ENCODE assay signal across 1 cellular context in genomic region chr12:66823857-66824570, GRCh38.
TF ChIP-seq lines count a peak whose summit lies in the region.

No MANE protein-coding gene starts in this region.

TF ChIP-seq in HEK293, 187 proteins besides CTCF, POLR2A, EP300 and RAD21 (continued from another document and continues in another):
- TF ChIP-seq, protein P1, sequence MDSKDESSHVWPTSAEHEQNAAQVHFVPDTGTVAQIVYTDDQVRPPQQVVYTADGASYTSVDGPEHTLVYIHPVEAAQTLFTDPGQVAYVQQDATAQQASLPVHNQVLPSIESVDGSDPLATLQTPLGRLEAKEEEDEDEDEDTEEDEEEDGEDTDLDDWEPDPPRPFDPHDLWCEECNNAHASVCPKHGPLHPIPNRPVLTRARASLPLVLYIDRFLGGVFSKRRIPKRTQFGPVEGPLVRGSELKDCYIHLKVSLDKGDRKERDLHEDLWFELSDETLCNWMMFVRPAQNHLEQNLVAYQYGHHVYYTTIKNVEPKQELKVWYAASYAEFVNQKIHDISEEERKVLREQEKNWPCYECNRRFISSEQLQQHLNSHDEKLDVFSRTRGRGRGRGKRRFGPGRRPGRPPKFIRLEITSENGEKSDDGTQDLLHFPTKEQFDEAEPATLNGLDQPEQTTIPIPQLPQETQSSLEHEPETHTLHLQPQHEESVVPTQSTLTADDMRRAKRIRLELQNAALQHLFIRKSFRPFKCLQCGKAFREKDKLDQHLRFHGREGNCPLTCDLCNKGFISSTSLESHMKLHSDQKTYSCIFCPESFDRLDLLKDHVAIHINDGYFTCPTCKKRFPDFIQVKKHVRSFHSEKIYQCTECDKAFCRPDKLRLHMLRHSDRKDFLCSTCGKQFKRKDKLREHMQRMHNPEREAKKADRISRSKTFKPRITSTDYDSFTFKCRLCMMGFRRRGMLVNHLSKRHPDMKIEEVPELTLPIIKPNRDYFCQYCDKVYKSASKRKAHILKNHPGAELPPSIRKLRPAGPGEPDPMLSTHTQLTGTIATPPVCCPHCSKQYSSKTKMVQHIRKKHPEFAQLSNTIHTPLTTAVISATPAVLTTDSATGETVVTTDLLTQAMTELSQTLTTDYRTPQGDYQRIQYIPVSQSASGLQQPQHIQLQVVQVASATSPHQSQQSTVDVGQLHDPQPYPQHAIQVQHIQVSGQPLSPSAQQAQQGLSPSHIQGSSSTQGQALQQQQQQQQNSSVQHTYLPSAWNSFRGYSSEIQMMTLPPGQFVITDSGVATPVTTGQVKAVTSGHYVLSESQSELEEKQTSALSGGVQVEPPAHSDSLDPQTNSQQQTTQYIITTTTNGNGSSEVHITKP (tag by site-specific recombination; IDR thresholded peaks at IDR 0.05), result no peak
- TF ChIP-seq ZNF10 (tag by site-specific recombination; IDR thresholded peaks at IDR 0.05), result peak; percentile 55; the same call in 1 of the 2 replicates
- TF ChIP-seq ZNF558 (tag by site-specific recombination; IDR thresholded peaks at IDR 0.05), result peak; percentile 66; the same call in 1 of the 2 replicates
- no peak for TF ChIP-seq ZNF747 (tag by site-specific recombination; IDR thresholded peaks at IDR 0.05)
- TF ChIP-seq KLF7 (tag by site-specific recombination; IDR thresholded peaks at IDR 0.05; ENCODE audit: borderline replicate concordance), result no peak
- TF ChIP-seq EGR2 (tag by site-specific recombination; IDR thresholded peaks at IDR 0.05; ENCODE audit: low read depth), result no peak
- TF ChIP-seq KLF9 (tag by site-specific recombination; IDR thresholded peaks at IDR 0.05; ENCODE audit: low read depth), result peak; percentile 75; the same call in 1 of the 2 replicates
- TF ChIP-seq ZNF664 (tag by site-specific recombination; IDR thresholded peaks at IDR 0.05), result no peak
- TF ChIP-seq ZNF416 (tag by site-specific recombination; IDR thresholded peaks at IDR 0.05), result no peak
- 0 out of 2 replicates have a peak, but pooled peaks have one; percentile 19 for TF ChIP-seq GLIS1 (tag by site-specific recombination; IDR thresholded peaks at IDR 0.05)
- TF ChIP-seq, protein P2, sequence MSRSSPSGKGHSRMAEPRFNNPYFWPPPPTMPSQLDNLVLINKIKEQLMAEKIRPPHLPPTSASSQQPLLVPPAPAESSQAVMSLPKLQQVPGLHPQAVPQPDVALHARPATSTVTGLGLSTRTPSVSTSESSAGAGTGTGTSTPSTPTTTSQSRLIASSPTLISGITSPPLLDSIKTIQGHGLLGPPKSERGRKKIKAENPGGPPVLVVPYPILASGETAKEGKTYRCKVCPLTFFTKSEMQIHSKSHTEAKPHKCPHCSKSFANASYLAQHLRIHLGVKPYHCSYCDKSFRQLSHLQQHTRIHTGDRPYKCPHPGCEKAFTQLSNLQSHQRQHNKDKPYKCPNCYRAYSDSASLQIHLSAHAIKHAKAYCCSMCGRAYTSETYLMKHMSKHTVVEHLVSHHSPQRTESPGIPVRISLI (tag by site-specific recombination; IDR thresholded peaks at IDR 0.05), result no peak
- TF ChIP-seq ZNF660 (tag by site-specific recombination; IDR thresholded peaks at IDR 0.05), result peak; percentile 73
- TF ChIP-seq PATZ1 (tag by site-specific recombination; IDR thresholded peaks at IDR 0.05), result peak; percentile 56; the same call in 1 of the 2 replicates
- TF ChIP-seq ZNF184 (tag by site-specific recombination; IDR thresholded peaks at IDR 0.05), result 0 out of 2 replicates have a peak, but pooled peaks have one; percentile 45
- no peak for TF ChIP-seq ZNF707 (tag by site-specific recombination; IDR thresholded peaks at IDR 0.05)
- peak; percentile 50 for TF ChIP-seq ZBTB8A (tag by site-specific recombination; IDR thresholded peaks at IDR 0.05)
- no peak; the same call in 1 of the 2 replicates for TF ChIP-seq ZFP37 (tag by site-specific recombination; IDR thresholded peaks at IDR 0.05)
- TF ChIP-seq SALL2 (tag by site-specific recombination; IDR thresholded peaks at IDR 0.05; ENCODE audit: borderline replicate concordance), result no peak
- TF ChIP-seq ZNF132 (tag by site-specific recombination; IDR thresholded peaks at IDR 0.05; ENCODE audit: borderline replicate concordance), result no peak
- TF ChIP-seq ZBTB44 (tag by site-specific recombination; IDR thresholded peaks at IDR 0.05), result peak; percentile 97
- no peak for TF ChIP-seq ZNF16 (tag by site-specific recombination; IDR thresholded peaks at IDR 0.05; ENCODE audit: low read depth)
- no peak for TF ChIP-seq ZNF791 (tag by site-specific recombination; IDR thresholded peaks at IDR 0.05)
- no peak for TF ChIP-seq ZNF670 (tag by site-specific recombination; IDR thresholded peaks at IDR 0.05; ENCODE audit: low read depth)
- TF ChIP-seq, protein P3, sequence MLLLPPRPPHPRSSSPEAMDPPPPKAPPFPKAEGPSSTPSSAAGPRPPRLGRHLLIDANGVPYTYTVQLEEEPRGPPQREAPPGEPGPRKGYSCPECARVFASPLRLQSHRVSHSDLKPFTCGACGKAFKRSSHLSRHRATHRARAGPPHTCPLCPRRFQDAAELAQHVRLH (tag by site-specific recombination; IDR thresholded peaks at IDR 0.05), result 0 out of 2 replicates have a peak, but pooled peaks have one; percentile 58
- no peak for TF ChIP-seq BCL11B (tag by site-specific recombination; IDR thresholded peaks at IDR 0.05; ENCODE audit: low read depth)
- no peak for TF ChIP-seq ZNF174 (tag by site-specific recombination; IDR thresholded peaks at IDR 0.05)
- peak; percentile 66 for TF ChIP-seq ZBTB17 (tag by site-specific recombination; IDR thresholded peaks at IDR 0.05)
- TF ChIP-seq, protein P4, sequence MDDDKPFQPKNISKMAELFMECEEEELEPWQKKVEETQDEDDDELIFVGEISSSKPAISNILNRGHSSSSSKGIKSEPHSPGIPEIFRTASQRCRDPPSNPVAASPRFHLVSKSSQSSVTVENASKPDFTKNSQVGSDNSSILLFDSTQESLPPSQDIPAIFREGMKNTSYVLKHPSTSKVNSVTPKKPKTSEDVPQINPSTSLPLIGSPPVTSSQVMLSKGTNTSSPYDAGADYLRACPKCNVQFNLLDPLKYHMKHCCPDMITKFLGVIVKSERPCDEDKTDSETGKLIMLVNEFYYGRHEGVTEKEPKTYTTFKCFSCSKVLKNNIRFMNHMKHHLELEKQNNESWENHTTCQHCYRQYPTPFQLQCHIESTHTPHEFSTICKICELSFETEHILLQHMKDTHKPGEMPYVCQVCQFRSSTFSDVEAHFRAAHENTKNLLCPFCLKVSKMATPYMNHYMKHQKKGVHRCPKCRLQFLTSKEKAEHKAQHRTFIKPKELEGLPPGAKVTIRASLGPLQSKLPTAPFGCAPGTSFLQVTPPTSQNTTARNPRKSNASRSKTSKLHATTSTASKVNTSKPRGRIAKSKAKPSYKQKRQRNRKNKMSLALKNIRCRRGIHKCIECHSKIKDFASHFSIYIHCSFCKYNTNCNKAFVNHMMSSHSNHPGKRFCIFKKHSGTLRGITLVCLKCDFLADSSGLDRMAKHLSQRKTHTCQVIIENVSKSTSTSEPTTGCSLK (tag by site-specific recombination; IDR thresholded peaks at IDR 0.05), result no peak
- no peak for TF ChIP-seq ZNF248 (tag by site-specific recombination; IDR thresholded peaks at IDR 0.05)
- no peak for TF ChIP-seq ZBTB10 (tag by site-specific recombination; IDR thresholded peaks at IDR 0.05)
- TF ChIP-seq ZNF488 (tag by site-specific recombination; IDR thresholded peaks at IDR 0.05), result no peak
- TF ChIP-seq ZSCAN23 (tag by site-specific recombination; IDR thresholded peaks at IDR 0.05), result no peak
- TF ChIP-seq, protein P5, sequence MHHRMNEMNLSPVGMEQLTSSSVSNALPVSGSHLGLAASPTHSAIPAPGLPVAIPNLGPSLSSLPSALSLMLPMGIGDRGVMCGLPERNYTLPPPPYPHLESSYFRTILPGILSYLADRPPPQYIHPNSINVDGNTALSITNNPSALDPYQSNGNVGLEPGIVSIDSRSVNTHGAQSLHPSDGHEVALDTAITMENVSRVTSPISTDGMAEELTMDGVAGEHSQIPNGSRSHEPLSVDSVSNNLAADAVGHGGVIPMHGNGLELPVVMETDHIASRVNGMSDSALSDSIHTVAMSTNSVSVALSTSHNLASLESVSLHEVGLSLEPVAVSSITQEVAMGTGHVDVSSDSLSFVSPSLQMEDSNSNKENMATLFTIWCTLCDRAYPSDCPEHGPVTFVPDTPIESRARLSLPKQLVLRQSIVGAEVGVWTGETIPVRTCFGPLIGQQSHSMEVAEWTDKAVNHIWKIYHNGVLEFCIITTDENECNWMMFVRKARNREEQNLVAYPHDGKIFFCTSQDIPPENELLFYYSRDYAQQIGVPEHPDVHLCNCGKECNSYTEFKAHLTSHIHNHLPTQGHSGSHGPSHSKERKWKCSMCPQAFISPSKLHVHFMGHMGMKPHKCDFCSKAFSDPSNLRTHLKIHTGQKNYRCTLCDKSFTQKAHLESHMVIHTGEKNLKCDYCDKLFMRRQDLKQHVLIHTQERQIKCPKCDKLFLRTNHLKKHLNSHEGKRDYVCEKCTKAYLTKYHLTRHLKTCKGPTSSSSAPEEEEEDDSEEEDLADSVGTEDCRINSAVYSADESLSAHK (tag by site-specific recombination; IDR thresholded peaks at IDR 0.05), result 0 out of 2 replicates have a peak, but pooled peaks have one; percentile 13
- no peak for TF ChIP-seq ZNF645 (tag by site-specific recombination; IDR thresholded peaks at IDR 0.05)
- TF ChIP-seq ZNF768 (tag by site-specific recombination; IDR thresholded peaks at IDR 0.05), result no peak
- TF ChIP-seq HIC1 (tag by site-specific recombination; IDR thresholded peaks at IDR 0.05), result peak; percentile 71
- no peak for TF ChIP-seq ZNF658 (tag by site-specific recombination; IDR thresholded peaks at IDR 0.05)
- peak; percentile 35; the same call in 1 of the 2 replicates for TF ChIP-seq ZNF394 (tag by site-specific recombination; IDR thresholded peaks at IDR 0.05; ENCODE audit: borderline replicate concordance)
